Comparison of ENCODE assay signal across 8 cellular contexts in genomic region chr22:30485362-30485988, GRCh38. TPM values are rescaled to one million over a fixed set of nuclear protein-coding genes. Genes with fewer than 3 reads are reported as not detected.
DNase-seq lines count a peak whose midpoint lies in the region; ATAC-seq, FAIRE-seq and TF ChIP-seq lines count a peak whose summit lies in the region.

No MANE protein-coding gene starts in this region.

- no peak overlapping the region for H3K4me2 ChIP-seq in Loucy (ENCODE audit: low read depth, low read length, poor library complexity, severe bottlenecking)

- H3K36me3 ChIP-seq in Loucy (ENCODE audit: insufficient read depth, low read length) (no peaks in the 10 kb centered on the region), bronchial epithelial cell (ENCODE audit: control insufficient read depth, insufficient read depth, low read length) (no peaks in the 10 kb centered on the region)

- peak; percentile 95 to 96 for ATAC-seq in activated CD4-positive, CD25-positive, alpha-beta regulatory T cell treated with anti-CD3 and anti-CD28 coated beads, Interleukin-2, amount 50 U/mL, for 24 hours

- H3K4me3 ChIP-seq in Loucy (ENCODE audit: low read length, poor library complexity, severe bottlenecking) (no peak overlapping the region), bronchial epithelial cell (ENCODE audit: low read depth, low read length) (no peak overlapping the region)

- no peaks in the 10 kb centered on the region for H3K27me3 ChIP-seq in Loucy (ENCODE audit: insufficient read depth, low read length, poor library complexity, severe bottlenecking)
- peaks cover 1% of the 10 kb centered on the region for H3K27me3 ChIP-seq in bronchial epithelial cell (ENCODE audit: control insufficient read depth, insufficient read depth, low read length)

- H3K9me2 ChIP-seq in Loucy (replicated peaks; ENCODE audit: low read depth, low read length), result no peaks in the 10 kb centered on the region

- FAIRE-seq in bronchial epithelial cell (lab: Jason Lieb, UNC), result peak; percentile 92

- peak; percentile 2 for DNase-seq in NCI-H1694 treated with DMSO at 0.1 percent for 48 hours (lab: John Stamatoyannopoulos, UW)
- DNase-seq in NCI-H1694 (lab: John Stamatoyannopoulos, UW), result no peak
- peak; percentile 23 for DNase-seq in bronchial epithelial cell (ENCODE audit: low read depth)
- peak; percentile 4 for DNase-seq in kidney glomerular epithelial cell (lab: John Stamatoyannopoulos, UW)
- peak; percentile 62 for DNase-seq in stimulated activated CD4-positive, alpha-beta T cell treated with anti-CD3 and anti-CD28 coated beads, Interleukin-2, amount 100 ng/mL, for 4 hours (ENCODE audit: low read depth)
- no peak for DNase-seq in amniotic stem cell (lab: John Stamatoyannopoulos, UW)

- H3K9me3 ChIP-seq in Loucy (ENCODE audit: insufficient read depth, low read depth, low read length), result no peaks in the 10 kb centered on the region

- H3K4me1 ChIP-seq in Loucy (ENCODE audit: insufficient read depth, low read length, poor library complexity, severe bottlenecking), result no peaks in the 10 kb centered on the region

- no peak overlapping the region for H3K9ac ChIP-seq in Loucy (ENCODE audit: low read depth, low read length, poor library complexity, severe bottlenecking)

- no peaks in the 10 kb centered on the region for H3K79me2 ChIP-seq in Loucy (ENCODE audit: insufficient read depth, low read length)

- TF ChIP-seq CTCF in Loucy (conservative IDR thresholded peaks at IDR 0.05; ENCODE audit: low read length) (peak; percentile 89), bronchial epithelial cell (IDR thresholded peaks at IDR 0.05; ENCODE audit: insufficient read depth, low read length, severe bottlenecking) (peak; percentile 98)

- H4K20me1 ChIP-seq in Loucy (ENCODE audit: insufficient read depth, low read length, poor library complexity, severe bottlenecking), result no peaks in the 10 kb centered on the region

- H2AFZ ChIP-seq in Loucy (ENCODE audit: low read length), result no peak overlapping the region

- no peaks in the 10 kb centered on the region for H3F3A ChIP-seq in Loucy (ENCODE audit: low read depth)

RNA-seq across cellular contexts. Expression of gene SEC14L3, which starts 13.7 kb away (rescaled TPM):
- not detected in 2 replicates for total RNA-seq in bronchial epithelial cell

RNA-seq across cellular contexts. Expression of gene SEC14L4, which starts 20.0 kb away (rescaled TPM):
- total RNA-seq in bronchial epithelial cell, result under 0.01 TPM in 1 of 2 replicates, not detected in the other

RNA-seq across cellular contexts. Expression of gene MTFP1, which starts 59.9 kb away (rescaled TPM):
- 16.0 and 53.2 TPM in 2 replicates for total RNA-seq in bronchial epithelial cell

Comparison
In these comparisons a context has a peak if more than half of its experiments do, and no peak if none do; other contexts are left out.
1. DNase-seq: peak in NCI-H1694 treated with DMSO at 0.1 percent for 48 hours (single experiment), bronchial epithelial cell (single experiment), kidney glomerular epithelial cell (single experiment) and stimulated activated CD4-positive, alpha-beta T cell treated with anti-CD3 and anti-CD28 coated beads, Interleukin-2, amount 100 ng/mL, for 4 hours (single experiment); none in NCI-H1694 (single experiment) and amniotic stem cell (single experiment).